ENCODE assay signal across 6 cellular contexts in the genomic region with DNA sequence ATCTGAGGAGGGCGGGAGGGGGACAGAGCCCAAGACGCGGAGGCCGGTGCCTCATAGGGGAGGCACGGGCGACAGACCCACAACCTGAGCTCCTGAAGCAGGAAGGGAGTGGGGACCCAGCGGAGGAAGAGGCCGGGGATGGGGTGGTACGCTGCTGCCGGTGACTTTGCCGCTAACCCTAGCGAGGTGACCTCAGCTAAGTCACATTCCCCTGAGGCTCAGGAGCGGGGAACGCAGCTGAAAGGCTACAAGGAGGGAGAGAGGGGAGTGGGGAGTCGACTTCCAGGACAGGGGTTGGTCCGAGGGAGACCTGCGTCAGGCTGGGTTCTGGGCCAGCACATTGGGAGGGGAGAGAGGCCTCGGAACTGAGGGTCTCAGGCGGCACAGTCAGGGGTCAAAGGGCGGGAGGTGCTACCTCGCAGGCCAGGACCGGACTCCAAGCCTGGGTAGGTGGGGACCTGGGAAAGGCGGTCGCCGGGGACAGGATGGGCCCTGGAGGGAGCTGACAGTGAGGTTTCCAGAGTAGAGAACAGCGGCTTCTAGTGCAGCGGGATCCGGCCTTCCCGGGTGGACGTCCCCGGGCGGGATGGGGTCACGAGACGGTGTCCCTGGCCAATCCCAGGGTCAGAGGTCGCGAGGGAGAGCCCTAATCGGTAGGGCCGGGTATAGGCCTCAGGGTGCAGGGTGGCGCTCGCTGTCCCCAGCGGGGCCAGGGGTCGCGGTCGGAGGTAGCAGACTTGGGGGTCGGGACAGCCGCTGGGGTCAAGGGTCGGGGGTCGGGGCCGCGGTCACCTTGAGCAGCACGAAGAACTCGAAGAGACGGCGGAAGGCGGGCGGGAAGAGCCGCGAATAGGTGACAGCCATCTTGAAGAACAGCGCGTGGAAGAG. TPM values are rescaled to one million over a fixed set of nuclear protein-coding genes. Genes with fewer than 3 reads are reported as not detected.
A peak's percentile ranks its signal among the peaks of the same experiment; 100 is the strongest.
DNase-seq lines count a peak whose midpoint lies in the region; FAIRE-seq and TF ChIP-seq lines count a peak whose summit lies in the region.

No MANE protein-coding gene starts in this region.

- H4K8ac ChIP-seq in H1 (ENCODE audit: extremely low read depth, insufficient read depth, low read length) = peak overlapping the region; percentile 92; the same call in 1 of the 2 replicates

- TF ChIP-seq RAD21 in H1 (IDR thresholded peaks at IDR 0.05 in 1 of 2, conservative IDR thresholded peaks at IDR 0.05 in 1 of 2; ENCODE audit: low read depth in 2 of 2, low read length in 2 of 2) = no peak

- H3K27ac ChIP-seq in H1 (ENCODE audit: low read depth, low read length) (peak overlapping the region; percentile 96), skin epidermis (peak overlapping the region; percentile 55 to 97 (median 95))

- H3K4me3 Mint-ChIP-seq in activated naive CD4-positive, alpha-beta T cell treated with anti-CD3 and anti-CD28 coated beads, Interleukin-2, amount 10 ng/mL, durations not matched to agents 7 days and 5 days = peak overlapping the region; percentile 95

- CTCF ChIA-PET in activated naive CD4-positive, alpha-beta T cell treated with anti-CD3 and anti-CD28 coated beads, Interleukin-2, amount 10 ng/mL, durations not matched to agents 7 days and 5 days (lab: Charles Lee) = no interaction called here
- CTCF ChIA-PET in H1 (lab: Charles Lee; ENCODE audit: partially characterized antibody) = interaction anchor here (0.7 to 2.3 kb wide), 11 partner anchors 9 to 97 kb away, joined by 3 to 8 read pairs (median 4); no protein-coding TSS in a partner anchor

- no peaks in the 10 kb centered on the region for H3K9me3 Mint-ChIP-seq in activated naive CD4-positive, alpha-beta T cell treated with anti-CD3 and anti-CD28 coated beads, Interleukin-2, amount 10 ng/mL, durations not matched to agents 7 days and 5 days

- no peak overlapping the region for H2BK120ac ChIP-seq in H1 (replicated peaks; ENCODE audit: low read depth, low read length)

- peaks cover 0 to 37% (median 25%) of the 10 kb centered on the region in 4 experiments; a peak in 5 of 7 replicates for H3K4me1 ChIP-seq in H1 (replicated peaks in 1 of 4; ENCODE audit: control insufficient read depth in 3 of 4, insufficient read depth in 4 of 4, low read length in 3 of 4)

- peak overlapping the region; percentile 93 to 98 for H3K4me2 ChIP-seq in H1 (ENCODE audit: insufficient read depth in 1 of 2, low read depth in 2 of 2, low read length in 2 of 2)

- peak overlapping the region; percentile 61; the same call in 1 of the 2 replicates for H2BK15ac ChIP-seq in H1 (ENCODE audit: low read length)

- H2BK20ac ChIP-seq in H1 (ENCODE audit: low read length) = no peak overlapping the region

- peak overlapping the region; percentile 77 for H4K91ac ChIP-seq in H1 (replicated peaks; ENCODE audit: insufficient read length, low read length)

- no peak overlapping the region for H3K23ac ChIP-seq in H1 (ENCODE audit: insufficient read length)

- peak; percentile 60 for DNase-seq in activated naive CD4-positive, alpha-beta T cell treated with anti-CD3 and anti-CD28 coated beads, Interleukin-2, amount 10 ng/mL, durations not matched to agents 7 days and 5 days
- no peak for DNase-seq in activated naive CD4-positive, alpha-beta T cell (lab: John Stamatoyannopoulos, UW)
- DNase-seq in H1 (ENCODE audit: low read depth in 1 of 2, low spot score in 2 of 2) (no peak), germinal center (ENCODE audit: low spot score) (no peak), KG1 (lab: John Stamatoyannopoulos, UW) (no peak)

- peaks cover 21% of the 10 kb centered on the region for H3K79me1 ChIP-seq in H1 (ENCODE audit: low read depth, low read length)

- 16% methylated on average over 47 of the region's 60 CpGs; no CpG with 5 or more reads in 1 of the 2 experiments for WGBS in H1 (ENCODE audit: extremely low coverage in 1 of 2, insufficient coverage in 1 of 2, insufficient read length in 1 of 2, insufficient replicate concordance in 2 of 2, low coverage in 1 of 2, low lambda C conversion rate in 2 of 2, missing lambda C conversion rate in 1 of 2), 2 experiments

- H3K56ac ChIP-seq in H1 (replicated peaks; ENCODE audit: insufficient read length, low read depth, low read length) = peak overlapping the region; percentile 42

- no peak overlapping the region for H3K14ac ChIP-seq in H1 (ENCODE audit: insufficient read length)

- H2BK12ac ChIP-seq in H1 (ENCODE audit: low read depth, low read length) = no peak overlapping the region

- no peak for TF ChIP-seq EP300 in H1 (IDR thresholded peaks at IDR 0.05; ENCODE audit: borderline replicate concordance in 1 of 2, low read depth in 2 of 2, low read length in 2 of 2)

- no peaks in the 10 kb centered on the region for H3K27me3 ChIP-seq in H1 (replicated peaks in 1 of 4; ENCODE audit: control insufficient read depth in 3 of 4, extremely low read depth in 1 of 4, insufficient read depth in 3 of 4, low read length in 3 of 4)

- H4K5ac ChIP-seq in H1 (ENCODE audit: insufficient read length, low read depth, low read length) = no peak overlapping the region

- peak overlapping the region; percentile 92 for H3K27ac Mint-ChIP-seq in activated naive CD4-positive, alpha-beta T cell treated with anti-CD3 and anti-CD28 coated beads, Interleukin-2, amount 10 ng/mL, durations not matched to agents 7 days and 5 days

- no peak overlapping the region for H2AFZ ChIP-seq in H1 (ENCODE audit: low read length)

- 0 out of 2 replicates have a peak overlapping the region, but pooled peaks have one; percentile 5 for H2AK5ac ChIP-seq in H1 (ENCODE audit: low read depth, low read length)

- H3K79me2 ChIP-seq in H1 (ENCODE audit: control insufficient read depth in 1 of 2, insufficient read depth in 2 of 2, low read length in 2 of 2) = peaks cover 34 to 57% of the 10 kb centered on the region in 2 experiments

- no peak; a peak in 1 of 3 replicates for TF ChIP-seq POLR2A in H1 (IDR thresholded peaks at IDR 0.05; ENCODE audit: control extremely low read depth in 1 of 2, low read depth in 2 of 2, low read length in 2 of 2)

- H3K9me3 ChIP-seq in H1 (ENCODE audit: insufficient read depth in 2 of 2, low read depth in 1 of 2, low read length in 1 of 2) = no peaks in the 10 kb centered on the region

- H2BK5ac ChIP-seq in H1 (ENCODE audit: low read depth, low read length) = peak overlapping the region; percentile 97; the same call in 1 of the 2 replicates

- POLR2A ChIA-PET in H1 (lab: Charles Lee; ENCODE audit: partially characterized antibody) = interaction anchor here (0.7 to 6.4 kb wide), 17 partner anchors 9 to 201 kb away, joined by 3 to 125 read pairs (median 4); a partner anchor contains a TSS

- no peak for TF ChIP-seq CTCF in H1 (IDR thresholded peaks at IDR 0.05; ENCODE audit: control extremely low read depth in 1 of 3, insufficient read depth in 1 of 3, low read depth in 1 of 3, low read length in 3 of 3)

- H3K36me3 Mint-ChIP-seq in activated naive CD4-positive, alpha-beta T cell treated with anti-CD3 and anti-CD28 coated beads, Interleukin-2, amount 10 ng/mL, durations not matched to agents 7 days and 5 days = peaks cover 14% of the 10 kb centered on the region

- peaks cover 30 to 42% of the 10 kb centered on the region in 2 experiments for H4K20me1 ChIP-seq in H1 (replicated peaks in 1 of 2; ENCODE audit: control insufficient read depth in 1 of 2, insufficient read depth in 2 of 2, low read length in 2 of 2)

- no peaks in the 10 kb centered on the region for H3K36me3 ChIP-seq in H1 (ENCODE audit: control insufficient read depth in 2 of 4, insufficient read depth in 4 of 4, low read length in 3 of 4)

- peaks cover 45% of the 10 kb centered on the region for H3K4me1 Mint-ChIP-seq in activated naive CD4-positive, alpha-beta T cell treated with anti-CD3 and anti-CD28 coated beads, Interleukin-2, amount 10 ng/mL, durations not matched to agents 7 days and 5 days

- H3K9ac ChIP-seq in H1 (replicated peaks in 1 of 4; ENCODE audit: extremely low read depth in 1 of 4, low read depth in 3 of 4, low read length in 3 of 4) = peak overlapping the region; percentile 69 to 82 (median 76)

- H3K4ac ChIP-seq in H1 (replicated peaks; ENCODE audit: insufficient read length, low read depth, low read length) = no peak overlapping the region

- FAIRE-seq in H1 (lab: Jason Lieb, UNC) = no peak

- H3K23me2 ChIP-seq in H1 (ENCODE audit: low read depth, low read length) = peaks cover 9% of the 10 kb centered on the region

- no peak overlapping the region; the same call in 1 of the 2 replicates for H3K18ac ChIP-seq in H1 (ENCODE audit: extremely low read depth, low read length)

- H3K4me3 ChIP-seq in H1 (ENCODE audit: extremely low read depth in 1 of 4, insufficient read depth in 2 of 4, low read depth in 3 of 4, low read length in 4 of 4) (peak overlapping the region; percentile 84 to 97 (median 94)), skin epidermis (peak overlapping the region; percentile 68 to 94 (median 88))

- peaks cover 3% of the 10 kb centered on the region for H3K27me3 Mint-ChIP-seq in activated naive CD4-positive, alpha-beta T cell treated with anti-CD3 and anti-CD28 coated beads, Interleukin-2, amount 10 ng/mL, durations not matched to agents 7 days and 5 days

RNA-seq across cellular contexts. Expression of a gene that starts 0.7 kb away (rescaled TPM):
- 140 and 142 TPM in 2 replicates for total RNA-seq in H1 (2021; fragmentation: NEBNext Ultra II Directional; extraction: Animal tissue kit (Norgen Biotek cat#: 25700))
- polyA plus RNA-seq in H1 (2011; rRNA removed) = 243 and 343 TPM in 2 replicates
- 180 TPM for polyA plus RNA-seq in H1 (2011; cell fraction: cytosol; rRNA removed)
- polyA plus RNA-seq in H1 (2011; cell fraction: nucleus; rRNA removed) = 1,170 TPM
- 46.9 to 137 TPM (median 125 TPM) in 4 replicates for polyA plus RNA-seq in H1 (2012, experiment 1 of 2)
- polyA plus RNA-seq in H1 (2012, experiment 2 of 2) = 87.4 TPM
- 171 TPM for polyA plus RNA-seq in H1 (2013, experiment 1 of 2)
- polyA plus RNA-seq in H1 (2013, experiment 2 of 2) = 163 TPM
- polyA minus RNA-seq in H1 (2011; rRNA and poly(A)+ RNA removed) = 45.5 and 54.1 TPM in 2 replicates
- polyA minus RNA-seq in H1 (2011; cell fraction: cytosol; rRNA and poly(A)+ RNA removed) = 55.7 TPM
- polyA minus RNA-seq in H1 (2011; cell fraction: nucleus; rRNA and poly(A)+ RNA removed) = 124 TPM

RNA-seq across cellular contexts. Expression of a gene that starts 1.1 kb away (rescaled TPM):
- total RNA-seq in H1 (2021; fragmentation: NEBNext Ultra II Directional; extraction: Animal tissue kit (Norgen Biotek cat#: 25700)) = not detected in 2 replicates
- polyA plus RNA-seq in H1 (2011; rRNA removed) = not detected in 2 replicates
- not detected for polyA plus RNA-seq in H1 (2011; cell fraction: cytosol; rRNA removed)
- polyA plus RNA-seq in H1 (2011; cell fraction: nucleus; rRNA removed) = not detected
- polyA plus RNA-seq in H1 (2012, experiment 1 of 2) = not detected in 4 replicates
- not detected for polyA plus RNA-seq in H1 (2012, experiment 2 of 2)
- not detected for polyA plus RNA-seq in H1 (2013, experiment 1 of 2)
- not detected for polyA plus RNA-seq in H1 (2013, experiment 2 of 2)
- polyA minus RNA-seq in H1 (2011; rRNA and poly(A)+ RNA removed) = under 0.01 TPM in 1 of 2 replicates, not detected in the other
- polyA minus RNA-seq in H1 (2011; cell fraction: cytosol; rRNA and poly(A)+ RNA removed) = not detected
- polyA minus RNA-seq in H1 (2011; cell fraction: nucleus; rRNA and poly(A)+ RNA removed) = not detected

RNA-seq across cellular contexts. Expression of a gene that starts 6.2 kb away (rescaled TPM):
- 522 and 551 TPM in 2 replicates for total RNA-seq in H1 (2021; fragmentation: NEBNext Ultra II Directional; extraction: Animal tissue kit (Norgen Biotek cat#: 25700))
- 189 and 349 TPM in 2 replicates for polyA plus RNA-seq in H1 (2011; rRNA removed)
- polyA plus RNA-seq in H1 (2011; cell fraction: cytosol; rRNA removed) = 238 TPM
- polyA plus RNA-seq in H1 (2011; cell fraction: nucleus; rRNA removed) = 235 TPM
- polyA plus RNA-seq in H1 (2012, experiment 1 of 2) = 294 to 464 TPM (median 423 TPM) in 4 replicates
- polyA plus RNA-seq in H1 (2012, experiment 2 of 2) = 443 TPM
- polyA plus RNA-seq in H1 (2013, experiment 1 of 2) = 346 TPM
- 345 TPM for polyA plus RNA-seq in H1 (2013, experiment 2 of 2)
- polyA minus RNA-seq in H1 (2011; rRNA and poly(A)+ RNA removed) = 314 and 396 TPM in 2 replicates
- 453 TPM for polyA minus RNA-seq in H1 (2011; cell fraction: cytosol; rRNA and poly(A)+ RNA removed)
- 127 TPM for polyA minus RNA-seq in H1 (2011; cell fraction: nucleus; rRNA and poly(A)+ RNA removed)

RNA-seq across cellular contexts. Expression of a gene that starts 19.7 kb away (rescaled TPM):
- total RNA-seq in H1 (2021; fragmentation: NEBNext Ultra II Directional; extraction: Animal tissue kit (Norgen Biotek cat#: 25700)) = 25.6 and 29.7 TPM in 2 replicates
- polyA plus RNA-seq in H1 (2011; rRNA removed) = 10.4 and 17.4 TPM in 2 replicates
- 11.0 TPM for polyA plus RNA-seq in H1 (2011; cell fraction: cytosol; rRNA removed)
- polyA plus RNA-seq in H1 (2011; cell fraction: nucleus; rRNA removed) = 75.8 TPM
- polyA plus RNA-seq in H1 (2012, experiment 1 of 2) = 24.0 to 35.6 TPM (median 26.9 TPM) in 4 replicates
- polyA plus RNA-seq in H1 (2012, experiment 2 of 2) = 20.8 TPM
- 22.9 TPM for polyA plus RNA-seq in H1 (2013, experiment 1 of 2)
- 19.2 TPM for polyA plus RNA-seq in H1 (2013, experiment 2 of 2)
- 7.3 and 11.6 TPM in 2 replicates for polyA minus RNA-seq in H1 (2011; rRNA and poly(A)+ RNA removed)
- 17.7 TPM for polyA minus RNA-seq in H1 (2011; cell fraction: cytosol; rRNA and poly(A)+ RNA removed)
- 32.0 TPM for polyA minus RNA-seq in H1 (2011; cell fraction: nucleus; rRNA and poly(A)+ RNA removed)

RNA-seq across cellular contexts. Expression of a gene that starts 20.0 kb away (rescaled TPM):
- 0.45 and 0.63 TPM in 2 replicates for total RNA-seq in H1 (2021; fragmentation: NEBNext Ultra II Directional; extraction: Animal tissue kit (Norgen Biotek cat#: 25700))
- polyA plus RNA-seq in H1 (2011; rRNA removed) = 1.0 and 2.0 TPM in 2 replicates
- polyA plus RNA-seq in H1 (2011; cell fraction: cytosol; rRNA removed) = 1.4 TPM
- polyA plus RNA-seq in H1 (2011; cell fraction: nucleus; rRNA removed) = 8.4 TPM
- 0.14 to 1.1 TPM (median 0.78 TPM) in 4 replicates for polyA plus RNA-seq in H1 (2012, experiment 1 of 2)
- polyA plus RNA-seq in H1 (2012, experiment 2 of 2) = 0.13 TPM
- polyA plus RNA-seq in H1 (2013, experiment 1 of 2) = 0.93 TPM
- 0.74 TPM for polyA plus RNA-seq in H1 (2013, experiment 2 of 2)
- polyA minus RNA-seq in H1 (2011; rRNA and poly(A)+ RNA removed) = 0.27 and 0.28 TPM in 2 replicates
- polyA minus RNA-seq in H1 (2011; cell fraction: cytosol; rRNA and poly(A)+ RNA removed) = 0.29 TPM
- 1.1 TPM for polyA minus RNA-seq in H1 (2011; cell fraction: nucleus; rRNA and poly(A)+ RNA removed)
